Comparison of ENCODE assay signal across 21 cellular contexts in genomic region chr14:104598461-104599273, GRCh38.
DNase-seq lines count a peak whose midpoint lies in the region; ATAC-seq and TF ChIP-seq lines count a peak whose summit lies in the region.
"Had no signal": no experiment of that assay in that cellular context is flagged by ENCODE, and none has a peak within 500 bp of the region (broad histone marks: within the 10 kb centered on the region; RNA-seq: fewer than 3 reads in every experiment).

No MANE protein-coding gene starts in this region.

- peak overlapping the region; percentile 87; the same call in 1 of the 2 replicates for H3K27ac ChIP-seq in VCaP
- H3K27ac ChIP-seq: A549; BLaER1 treated with 17β-estradiol and CSF1 and Interleukin-3, amounts not matched to agents 10 nM and 100 nM; hepatocyte; PC-9; tibial artery had no signal

- peak; percentile 10 for DNase-seq in NCI-H2107 treated with DMSO at 0.1 percent for 48 hours (lab: John Stamatoyannopoulos, UW; ENCODE audit: unreplicated experiment)
- DNase-seq in NCI-H2107 (lab: John Stamatoyannopoulos, UW), result no peak
- peak in 2 of 3 experiments; percentile 57 to 83 for DNase-seq in NCI-H1417 (lab: John Stamatoyannopoulos, UW)
- DNase-seq in pons (ENCODE audit: low spot score), result peak; percentile 8
- no peak for DNase-seq in stimulated activated CD4-positive, alpha-beta T cell treated with anti-CD3 and anti-CD28 coated beads, Interleukin-4, amount 100 ng/mL, for 24 hours
- DNase-seq in SW480 (ENCODE audit: low spot score), result no peak
- DNase-seq: activated naive CD4-positive, alpha-beta T cell treated with anti-CD3 and anti-CD28 coated beads, Interleukin-2, amount 10 ng/mL, durations not matched to agents 7 days and 5 days; DMS153; endodermal cell; mesendoderm; NCI-H187; NCI-H526 treated with DMSO at 0.1 percent for 48 hours; PC-9; stimulated activated naive CD4-positive, alpha-beta T cell had no signal

- TF ChIP-seq CTCF in VCaP (conservative IDR thresholded peaks at IDR 0.05), result no peak

- no peak for ATAC-seq in HG03139 (IDR thresholded peaks at IDR 0.05; ENCODE audit: unreplicated experiment)
- ATAC-seq: GM23338 had no signal

Comparison
In these comparisons a context has a peak if more than half of its experiments do, and no peak if none do; other contexts are left out.
1. DNase-seq: peak in NCI-H2107 treated with DMSO at 0.1 percent for 48 hours (single experiment), NCI-H1417 (2 of 3) and pons (single experiment); none in NCI-H2107 (single experiment), stimulated activated CD4-positive, alpha-beta T cell treated with anti-CD3 and anti-CD28 coated beads, Interleukin-4, amount 100 ng/mL, for 24 hours (single experiment) and SW480 (single experiment).